In the genomic region with DNA sequence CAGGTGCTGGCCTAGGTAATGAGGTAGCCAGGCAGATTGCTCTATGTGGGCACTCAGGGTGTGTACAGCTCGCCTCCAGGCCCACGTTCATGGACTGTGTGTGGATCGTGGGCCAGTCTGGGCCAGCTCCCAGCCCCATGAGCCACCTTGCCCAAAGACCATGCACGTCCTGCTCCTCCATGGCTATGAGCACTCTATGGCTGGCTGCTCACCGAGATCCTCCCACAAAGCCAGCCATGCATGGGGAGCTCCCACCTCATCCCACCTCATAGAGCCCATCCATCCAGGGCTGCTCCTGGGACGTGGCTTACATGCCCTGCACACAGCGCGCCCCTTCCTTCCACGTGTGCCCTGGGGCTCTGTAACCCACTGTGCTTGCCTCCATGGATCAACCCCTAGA, we compare ENCODE assay signal across 36 cellular contexts.
"Had no signal": no experiment of that assay in that cellular context is flagged by ENCODE, and none has a peak within 500 bp of the region (broad histone marks: within the 10 kb centered on the region; RNA-seq: fewer than 3 reads in every experiment).

No MANE protein-coding gene starts in this region.

- H3K4me3 Mint-ChIP-seq: activated B cell treated with CpG ODN at 0.5 μM for 24 hours; activated CD4-positive, alpha-beta memory T cell treated with anti-CD3 and anti-CD28 coated beads for 36 hours; activated CD4-positive, alpha-beta T cell treated with anti-CD3 and anti-CD28 coated beads, Interleukin-2, amount 10 ng/mL, durations not matched to agents 24 days and 14 days; activated CD8-positive, alpha-beta memory T cell treated with anti-CD3 and anti-CD28 coated beads, Interleukin-2, amount 10 ng/mL, durations not matched to agents 7 days and 5 days; activated CD8-positive, alpha-beta T cell treated with anti-CD3 and anti-CD28 coated beads, Interleukin-2, amount 10 ng/mL, durations not matched to agents 7 days and 5 days; activated naive CD4-positive, alpha-beta T cell treated with anti-CD3 and anti-CD28 coated beads, Interleukin-2, amount 10 ng/mL, durations not matched to agents 7 days and 5 days; activated naive CD4-positive, alpha-beta T cell treated with anti-CD3 and anti-CD28 coated beads, Interleukin-2, amount 50 U/mL, for 24 hours; activated naive CD8-positive, alpha-beta T cell; activated naive CD8-positive, alpha-beta T cell treated with anti-CD3 and anti-CD28 coated beads, Interleukin-2, amount 10 ng/mL, durations not matched to agents 7 days and 5 days; activated naive CD8-positive, alpha-beta T cell treated with anti-CD3 and anti-CD28 coated beads, Interleukin-2, amount 50 U/mL, for 24 hours; activated T-cell treated with anti-CD3 and anti-CD28 coated beads, Interleukin-2, amount 50 U/mL, for 24 hours; brain; T-helper 1 cell treated with Interleukin-12 subunit alpha and Interleukin-12 subunit beta and Interleukin-4 antibody, amounts not matched to agents 30 μg/mL and 1 μg/mL, for 36 hours; T-helper 2 cell treated with Interferon-gamma antibody and Interleukin-4, amounts not matched to agents 5 μg/mL and 100 μg/mL, for 36 hours had no signal

- DNase-seq: activated B cell treated with CpG ODN at 0.5 μM for 24 hours; activated CD4-positive, alpha-beta memory T cell treated with anti-CD3 and anti-CD28 coated beads for 36 hours; activated CD4-positive, alpha-beta T cell treated with anti-CD3 and anti-CD28 coated beads for 4 hours; activated CD4-positive, alpha-beta T cell treated with anti-CD3 and anti-CD28 coated beads, Interleukin-2, amount 10 ng/mL, durations not matched to agents 24 days and 14 days; activated CD4-positive, alpha-beta T cell treated with anti-CD3 and anti-CD28 coated beads, Interleukin-2, amount 50 U/mL, for 1 hour; activated CD4-positive, alpha-beta T cell treated with anti-CD3 and anti-CD28 coated beads, Interleukin-2, amount 50 U/mL, for 4 hours; activated CD4-positive, CD25-positive, alpha-beta regulatory T cell treated with anti-CD3 and anti-CD28 coated beads, Interleukin-2, amount 50 U/mL, for 72 hours; activated CD8-positive, alpha-beta memory T cell treated with anti-CD3 and anti-CD28 coated beads for 24 hours; activated CD8-positive, alpha-beta memory T cell treated with anti-CD3 and anti-CD28 coated beads, Interleukin-2, amount 10 ng/mL, durations not matched to agents 7 days and 5 days; activated CD8-positive, alpha-beta memory T cell treated with anti-CD3 and anti-CD28 coated beads, Interleukin-2, amount 50 U/mL, for 48 hours; activated CD8-positive, alpha-beta T cell treated with anti-CD3 and anti-CD28 coated beads, Interleukin-2, amount 10 ng/mL, durations not matched to agents 7 days and 5 days; activated effector memory CD4-positive, alpha-beta T cell treated with Interleukin-2 at 50 U/mL for 16 hours; activated gamma-delta T cell; activated naive CD4-positive, alpha-beta T cell treated with anti-CD3 and anti-CD28 coated beads, Interleukin-2, amount 10 ng/mL, durations not matched to agents 7 days and 5 days; activated naive CD4-positive, alpha-beta T cell treated with Interleukin-2 at 50 U/mL for 16 hours; activated naive CD8-positive, alpha-beta T cell treated with anti-CD3 and anti-CD28 coated beads, Interleukin-2, amount 10 ng/mL, durations not matched to agents 7 days and 5 days; activated naive CD8-positive, alpha-beta T cell treated with anti-CD3 and anti-CD28 coated beads, Interleukin-2, amount 50 U/mL, for 24 hours; activated T-cell treated with anti-CD3 and anti-CD28 coated beads, Interleukin-2, amount 50 U/mL, for 24 hours; activated T-cell treated with anti-CD3 and anti-CD28 coated beads, Interleukin-2, amount 50 U/mL, for 48 hours; amygdala; anterior cingulate cortex; central memory CD4-positive, alpha-beta T cell; T-helper 1 cell; T-helper 2 cell; T-helper 9 cell had no signal

- H3K36me3 Mint-ChIP-seq: activated CD4-positive, alpha-beta memory T cell treated with anti-CD3 and anti-CD28 coated beads for 36 hours; activated CD8-positive, alpha-beta memory T cell treated with anti-CD3 and anti-CD28 coated beads, Interleukin-2, amount 10 ng/mL, durations not matched to agents 7 days and 5 days; activated naive CD4-positive, alpha-beta T cell treated with anti-CD3 and anti-CD28 coated beads, Interleukin-2, amount 10 ng/mL, durations not matched to agents 7 days and 5 days; activated naive CD4-positive, alpha-beta T cell treated with anti-CD3 and anti-CD28 coated beads, Interleukin-2, amount 50 U/mL, for 24 hours; activated naive CD8-positive, alpha-beta T cell; activated naive CD8-positive, alpha-beta T cell treated with anti-CD3 and anti-CD28 coated beads, Interleukin-2, amount 10 ng/mL, durations not matched to agents 7 days and 5 days; brain had no signal

- H3K9me3 Mint-ChIP-seq: activated CD4-positive, alpha-beta memory T cell treated with anti-CD3 and anti-CD28 coated beads for 36 hours; activated naive CD4-positive, alpha-beta T cell treated with anti-CD3 and anti-CD28 coated beads, Interleukin-2, amount 50 U/mL, for 24 hours; activated naive CD8-positive, alpha-beta T cell treated with anti-CD3 and anti-CD28 coated beads, Interleukin-2, amount 10 ng/mL, durations not matched to agents 7 days and 5 days; activated naive CD8-positive, alpha-beta T cell treated with anti-CD3 and anti-CD28 coated beads, Interleukin-2, amount 50 U/mL, for 24 hours; T-helper 1 cell treated with Interleukin-12 subunit alpha and Interleukin-12 subunit beta and Interleukin-4 antibody, amounts not matched to agents 30 μg/mL and 1 μg/mL, for 36 hours had no signal

- FAIRE-seq: bronchial epithelial cell, TTC549 had no signal

- H3K9me3 ChIP-seq: ascending aorta had no signal

- ATAC-seq: activated CD8-positive, alpha-beta memory T cell treated with anti-CD3 and anti-CD28 coated beads, Interleukin-2, amount 10 ng/mL, durations not matched to agents 7 days and 5 days; activated CD8-positive, alpha-beta T cell treated with anti-CD3 and anti-CD28 coated beads, Interleukin-2, amount 10 ng/mL, durations not matched to agents 7 days and 5 days; activated naive CD8-positive, alpha-beta T cell treated with anti-CD3 and anti-CD28 coated beads, Interleukin-2, amount 50 U/mL, for 24 hours had no signal

- H3K27me3 ChIP-seq: ascending aorta, cardiac muscle cell had no signal

- H3K27me3 Mint-ChIP-seq: activated B cell treated with CpG ODN at 0.5 μM for 24 hours; activated CD4-positive, alpha-beta memory T cell treated with anti-CD3 and anti-CD28 coated beads for 36 hours; activated CD4-positive, alpha-beta T cell treated with anti-CD3 and anti-CD28 coated beads, Interleukin-2, amount 10 ng/mL, durations not matched to agents 24 days and 14 days; activated CD8-positive, alpha-beta memory T cell treated with anti-CD3 and anti-CD28 coated beads, Interleukin-2, amount 10 ng/mL, durations not matched to agents 7 days and 5 days; activated naive CD4-positive, alpha-beta T cell treated with anti-CD3 and anti-CD28 coated beads, Interleukin-2, amount 10 ng/mL, durations not matched to agents 7 days and 5 days; activated naive CD4-positive, alpha-beta T cell treated with anti-CD3 and anti-CD28 coated beads, Interleukin-2, amount 50 U/mL, for 24 hours; activated naive CD8-positive, alpha-beta T cell; activated naive CD8-positive, alpha-beta T cell treated with anti-CD3 and anti-CD28 coated beads, Interleukin-2, amount 10 ng/mL, durations not matched to agents 7 days and 5 days; activated naive CD8-positive, alpha-beta T cell treated with anti-CD3 and anti-CD28 coated beads, Interleukin-2, amount 50 U/mL, for 24 hours; activated T-cell treated with anti-CD3 and anti-CD28 coated beads, Interleukin-2, amount 50 U/mL, for 24 hours had no signal

- H3K27ac Mint-ChIP-seq: activated B cell treated with CpG ODN at 0.5 μM for 24 hours; activated CD4-positive, alpha-beta memory T cell treated with anti-CD3 and anti-CD28 coated beads for 36 hours; activated CD4-positive, alpha-beta T cell treated with anti-CD3 and anti-CD28 coated beads, Interleukin-2, amount 10 ng/mL, durations not matched to agents 24 days and 14 days; activated CD8-positive, alpha-beta memory T cell treated with anti-CD3 and anti-CD28 coated beads, Interleukin-2, amount 10 ng/mL, durations not matched to agents 7 days and 5 days; activated CD8-positive, alpha-beta T cell treated with anti-CD3 and anti-CD28 coated beads, Interleukin-2, amount 10 ng/mL, durations not matched to agents 7 days and 5 days; activated naive CD4-positive, alpha-beta T cell treated with anti-CD3 and anti-CD28 coated beads, Interleukin-2, amount 10 ng/mL, durations not matched to agents 7 days and 5 days; activated naive CD4-positive, alpha-beta T cell treated with anti-CD3 and anti-CD28 coated beads, Interleukin-2, amount 50 U/mL, for 24 hours; activated naive CD8-positive, alpha-beta T cell; activated naive CD8-positive, alpha-beta T cell treated with anti-CD3 and anti-CD28 coated beads, Interleukin-2, amount 10 ng/mL, durations not matched to agents 7 days and 5 days; activated naive CD8-positive, alpha-beta T cell treated with anti-CD3 and anti-CD28 coated beads, Interleukin-2, amount 50 U/mL, for 24 hours; activated T-cell treated with anti-CD3 and anti-CD28 coated beads, Interleukin-2, amount 50 U/mL, for 24 hours; activated T-helper 2 cell treated with anti-CD3 and anti-CD28 coated beads, Interferon-gamma antibody, Interleukin-2, Interleukin-4, amounts not matched to agents 10 μg/mL and 5 μg/mL and 100 μg/mL, durations not matched to agents 14 hours and 24 hours and 36 hours; brain; T-helper 1 cell treated with Interleukin-12 subunit alpha and Interleukin-12 subunit beta and Interleukin-4 antibody, amounts not matched to agents 30 μg/mL and 1 μg/mL, for 36 hours; T-helper 2 cell treated with Interferon-gamma antibody and Interleukin-4, amounts not matched to agents 5 μg/mL and 100 μg/mL, for 36 hours had no signal

- H3K4me1 ChIP-seq: ascending aorta had no signal

- H3K27ac ChIP-seq: ascending aorta, cardiac muscle cell, VCaP had no signal

- H3K4me1 Mint-ChIP-seq: activated B cell treated with CpG ODN at 0.5 μM for 24 hours; activated CD4-positive, alpha-beta T cell treated with anti-CD3 and anti-CD28 coated beads, Interleukin-2, amount 10 ng/mL, durations not matched to agents 24 days and 14 days; activated CD8-positive, alpha-beta memory T cell treated with anti-CD3 and anti-CD28 coated beads, Interleukin-2, amount 10 ng/mL, durations not matched to agents 7 days and 5 days; activated naive CD4-positive, alpha-beta T cell treated with anti-CD3 and anti-CD28 coated beads, Interleukin-2, amount 10 ng/mL, durations not matched to agents 7 days and 5 days; activated naive CD4-positive, alpha-beta T cell treated with anti-CD3 and anti-CD28 coated beads, Interleukin-2, amount 50 U/mL, for 24 hours; activated naive CD8-positive, alpha-beta T cell treated with anti-CD3 and anti-CD28 coated beads, Interleukin-2, amount 10 ng/mL, durations not matched to agents 7 days and 5 days; activated naive CD8-positive, alpha-beta T cell treated with anti-CD3 and anti-CD28 coated beads, Interleukin-2, amount 50 U/mL, for 24 hours; brain had no signal

- H3K4me3 ChIP-seq: ascending aorta, cardiac muscle cell had no signal

- H3K36me3 ChIP-seq: ascending aorta, cardiac muscle cell had no signal
